In genomic region chr5:41817625-41818301, GRCh38 we compare ENCODE assay signal across 17 cellular contexts.
"Had no signal": no experiment of that assay in that cellular context is flagged by ENCODE, and none has a peak within 500 bp of the region (broad histone marks: within the 10 kb centered on the region; RNA-seq: fewer than 3 reads in every experiment).

No MANE protein-coding gene starts in this region.

- ATAC-seq: body of pancreas; heart right ventricle; naive thymus-derived CD4-positive, alpha-beta T cell; sciatic nerve; stimulated activated naive B cell treated with anti-CD40 and anti-IgM and Interleukin-4, amounts not matched to agents 10 μg/mL and 1 μg/mL and 100 μg/mL, for 72 hours; T-cell had no signal

- H3K27ac ChIP-seq: body of pancreas, heart right ventricle, neutrophil, parathyroid adenoma, spleen, tibial artery had no signal

- H3K4me3 ChIP-seq: body of pancreas, heart right ventricle, spleen, tibial artery had no signal

- H3K27ac Mint-ChIP-seq: activated B cell treated with CpG ODN at 0.5 μM for 24 hours; activated CD4-positive, alpha-beta memory T cell treated with anti-CD3 and anti-CD28 coated beads, Interleukin-2, amount 10 ng/mL, durations not matched to agents 7 days and 5 days; activated T-helper 2 cell treated with anti-CD3 and anti-CD28 coated beads, Interferon-gamma antibody, Interleukin-2, Interleukin-4, amounts not matched to agents 10 μg/mL and 5 μg/mL and 100 μg/mL, durations not matched to agents 14 hours and 24 hours and 36 hours; stimulated activated naive B cell treated with anti-CD40 and anti-IgM and Interleukin-4, amounts not matched to agents 10 μg/mL and 1 μg/mL and 100 μg/mL, for 72 hours; T-cell had no signal

- H3K27me3 Mint-ChIP-seq: activated B cell treated with CpG ODN at 0.5 μM for 24 hours; activated CD4-positive, alpha-beta memory T cell treated with anti-CD3 and anti-CD28 coated beads, Interleukin-2, amount 10 ng/mL, durations not matched to agents 7 days and 5 days; naive thymus-derived CD4-positive, alpha-beta T cell; stimulated activated naive B cell treated with anti-CD40 and anti-IgM and Interleukin-4, amounts not matched to agents 10 μg/mL and 1 μg/mL and 100 μg/mL, for 72 hours; T-cell had no signal

- H3K27me3 ChIP-seq: body of pancreas, heart right ventricle, neutrophil, spleen, tibial artery had no signal

- DNase-seq: activated B cell treated with CpG ODN at 0.5 μM for 24 hours; activated CD4-positive, alpha-beta memory T cell treated with anti-CD3 and anti-CD28 coated beads, Interleukin-2, amount 10 ng/mL, durations not matched to agents 7 days and 5 days; activated CD4-positive, alpha-beta T cell treated with anti-CD3 and anti-CD28 coated beads for 4 hours; activated naive CD4-positive, alpha-beta T cell treated with Interleukin-2 at 50 U/mL for 16 hours; activated T-cell treated with anti-CD3 and anti-CD28 coated beads, Interleukin-2, amount 50 U/mL, for 1 hour; body of pancreas; heart right ventricle; mesenchymal stem cell; naive thymus-derived CD4-positive, alpha-beta T cell; spleen; stimulated activated naive B cell treated with anti-CD40 and anti-IgM and Interleukin-4, amounts not matched to agents 10 μg/mL and 1 μg/mL and 100 μg/mL, for 72 hours; T-cell; tibial artery had no signal

- H3K4me3 Mint-ChIP-seq: activated B cell treated with CpG ODN at 0.5 μM for 24 hours; activated CD4-positive, alpha-beta memory T cell treated with anti-CD3 and anti-CD28 coated beads, Interleukin-2, amount 10 ng/mL, durations not matched to agents 7 days and 5 days; naive thymus-derived CD4-positive, alpha-beta T cell; stimulated activated naive B cell treated with anti-CD40 and anti-IgM and Interleukin-4, amounts not matched to agents 10 μg/mL and 1 μg/mL and 100 μg/mL, for 72 hours; T-cell had no signal
